Comparison of ENCODE assay signal across 12 cellular contexts in the genomic region with DNA sequence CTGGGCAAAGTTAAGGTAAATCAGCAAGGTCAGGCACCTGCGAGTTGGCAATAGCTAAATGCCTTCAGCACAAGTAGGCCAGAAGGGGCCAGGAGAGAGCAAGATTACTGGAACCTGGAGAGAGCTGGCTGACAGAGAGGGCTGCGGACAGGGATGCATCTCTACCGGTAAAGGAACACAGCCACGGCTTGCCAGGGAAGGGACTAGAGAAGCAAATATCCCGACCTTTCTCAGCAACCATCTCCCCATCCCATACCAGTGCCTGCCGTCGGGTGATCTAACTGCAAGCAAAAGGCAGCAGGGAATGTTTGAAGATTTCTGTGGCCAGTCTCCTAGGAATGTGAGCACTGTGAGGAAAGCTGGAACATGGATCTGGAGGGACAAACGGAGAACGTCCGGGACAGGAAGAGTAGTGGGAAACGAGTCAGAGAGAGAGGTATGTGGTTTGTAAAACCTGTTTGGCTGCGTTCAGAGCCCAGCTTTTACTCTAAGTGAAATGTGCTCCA. TPM values are rescaled to one million over a fixed set of nuclear protein-coding genes. Genes with fewer than 3 reads are reported as not detected.
DNase-seq lines count a peak whose midpoint lies in the region; ATAC-seq and TF ChIP-seq lines count a peak whose summit lies in the region.
"Had no signal": no experiment of that assay in that cellular context is flagged by ENCODE, and none has a peak within 500 bp of the region (broad histone marks: within the 10 kb centered on the region; RNA-seq: fewer than 3 reads in every experiment).

No MANE protein-coding gene starts in this region.

- H3K4me3 ChIP-seq in prostate gland (peak overlapping the region in 1 of 2 donors; percentile 10), gastrocnemius medialis (no peak overlapping the region)
- no peak overlapping the region for H3K4me3 ChIP-seq in naive thymus-derived CD4-positive, alpha-beta T cell (ENCODE audit: low read length)

- no peaks in the 10 kb centered on the region for H3K27me3 Mint-ChIP-seq in WTC11 (ENCODE audit: low read depth)
- peaks cover 0 to 20% (median 10%) of the 10 kb centered on the region in 5 donors for H3K27me3 Mint-ChIP-seq in naive thymus-derived CD4-positive, alpha-beta T cell

- POLR2A ChIA-PET in WTC11 (lab: Charles Lee) = no interaction called here
- POLR2A ChIA-PET in naive thymus-derived CD4-positive, alpha-beta T cell (lab: Charles Lee) = no interaction called here

- no peak overlapping the region for H3K4me3 Mint-ChIP-seq in WTC11
- no peak overlapping the region for H3K4me3 Mint-ChIP-seq in naive thymus-derived CD4-positive, alpha-beta T cell

- H3K9me3 ChIP-seq in prostate gland = no peaks in the 10 kb centered on the region
- H3K9me3 ChIP-seq in gastrocnemius medialis = no peaks in the 10 kb centered on the region
- H3K9me3 ChIP-seq in naive thymus-derived CD4-positive, alpha-beta T cell (ENCODE audit: control insufficient read depth in 2 of 3, low read length in 3 of 3) = no peaks in the 10 kb centered on the region

- no peak for TF ChIP-seq CTCF in WTC11 (IDR thresholded peaks at IDR 0.05)
- TF ChIP-seq CTCF in prostate gland (IDR thresholded peaks at IDR 0.05) = peak in 1 of 4 experiments; percentile 35
- TF ChIP-seq CTCF in gastrocnemius medialis (IDR thresholded peaks at IDR 0.05 in 4 of 5, conservative IDR thresholded peaks at IDR 0.05 in 1 of 5) = no peak

- H3K27me3 ChIP-seq in prostate gland (replicated peaks; ENCODE audit: insufficient read depth) = no peaks in the 10 kb centered on the region
- no peaks in the 10 kb centered on the region for H3K27me3 ChIP-seq in gastrocnemius medialis
- H3K27me3 ChIP-seq in naive thymus-derived CD4-positive, alpha-beta T cell (ENCODE audit: control insufficient read depth in 2 of 2, insufficient read depth in 2 of 2, low read length in 2 of 2) = no peaks in the 10 kb centered on the region

- peak overlapping the region; percentile 35 to 56 for H3K27ac ChIP-seq in prostate gland
- H3K27ac ChIP-seq in gastrocnemius medialis = no peak overlapping the region
- no peak overlapping the region for H3K27ac ChIP-seq in naive thymus-derived CD4-positive, alpha-beta T cell (ENCODE audit: low read depth, low read length)

- H3K36me3 Mint-ChIP-seq in WTC11 = peaks cover 2% of the 10 kb centered on the region; the same call in 1 of the 2 replicates
- no peaks in the 10 kb centered on the region for H3K36me3 Mint-ChIP-seq in naive thymus-derived CD4-positive, alpha-beta T cell

- peaks cover 10% of the 10 kb centered on the region for H3K9me3 Mint-ChIP-seq in WTC11
- no peaks in the 10 kb centered on the region for H3K9me3 Mint-ChIP-seq in naive thymus-derived CD4-positive, alpha-beta T cell

- WGBS in prostate gland = 25% methylated on average over 12 of the region's 12 CpGs

- peak; percentile 0 for DNase-seq in DMS79 treated with DMSO at 0.1 percent for 48 hours (lab: John Stamatoyannopoulos, UW)
- DNase-seq in DMS79 (lab: John Stamatoyannopoulos, UW) = no peak
- peak; percentile 65 for DNase-seq in WTC11 (ENCODE audit: low spot score)
- no peak for DNase-seq in left ventricle myocardium superior
- DNase-seq in prostate gland (ENCODE audit: low spot score) = peak; percentile 64
- DNase-seq in gastrocnemius medialis = no peak
- no peak for DNase-seq in naive thymus-derived CD4-positive, alpha-beta T cell
- DNase-seq: activated CD8-positive, alpha-beta memory T cell treated with anti-CD3 and anti-CD28 coated beads for 24 hours; NCI-H1092 treated with DMSO at 0.1 percent for 48 hours; retina had no signal

- CTCF ChIA-PET in WTC11 (lab: Charles Lee) = interaction anchor here (0.5 to 5.3 kb wide), 46 partner anchors 10 to 837 kb away, joined by 3 to 72 read pairs (median 5); partner anchors contain the start of genes ABLIM3 and AFAP1L1
- CTCF ChIA-PET in naive thymus-derived CD4-positive, alpha-beta T cell (lab: Charles Lee) = interaction anchor here (0.5 to 1.1 kb wide), 2 partner anchors 91 to 466 kb away, joined by 3 to 4 read pairs; no protein-coding TSS in a partner anchor

- H3K4me1 ChIP-seq in prostate gland (replicated peaks) (peaks cover 8% of the 10 kb centered on the region), gastrocnemius medialis (no peaks in the 10 kb centered on the region)
- H3K4me1 ChIP-seq in naive thymus-derived CD4-positive, alpha-beta T cell (ENCODE audit: control insufficient read depth in 2 of 2, insufficient read depth in 2 of 2, low read length in 2 of 2) = no peaks in the 10 kb centered on the region

- ATAC-seq in WTC11 = peak; percentile 95
- peak; percentile 31 for ATAC-seq in left ventricle myocardium superior
- no peak for ATAC-seq in gastrocnemius medialis
- no peak for ATAC-seq in HG02623 (IDR thresholded peaks at IDR 0.05; ENCODE audit: unreplicated experiment)
- no peak for ATAC-seq in naive thymus-derived CD4-positive, alpha-beta T cell

- H3K36me3 ChIP-seq in prostate gland (no peaks in the 10 kb centered on the region), gastrocnemius medialis (no peaks in the 10 kb centered on the region)
- no peaks in the 10 kb centered on the region for H3K36me3 ChIP-seq in naive thymus-derived CD4-positive, alpha-beta T cell (ENCODE audit: control insufficient read depth in 2 of 3, insufficient read depth in 3 of 3, low read length in 3 of 3)

- no peak overlapping the region for H3K27ac Mint-ChIP-seq in WTC11
- no peak overlapping the region for H3K27ac Mint-ChIP-seq in naive thymus-derived CD4-positive, alpha-beta T cell

- peaks cover 23% of the 10 kb centered on the region for H3K4me1 Mint-ChIP-seq in WTC11
- no peaks in the 10 kb centered on the region for H3K4me1 Mint-ChIP-seq in naive thymus-derived CD4-positive, alpha-beta T cell

- TF ChIP-seq POLR2A in prostate gland (IDR thresholded peaks at IDR 0.05) = no peak
- no peak for TF ChIP-seq POLR2A in gastrocnemius medialis (IDR thresholded peaks at IDR 0.05)

- in situ Hi-C loops in gastrocnemius medialis (cut with MboI; ENCODE audit: low sequenced_read_pairs in 4 of 4) = loop anchor here in 2 of 4 donors (25.0 kb wide), 2 partner anchors 112 to 437 kb away; partner anchors contain the start of gene CSNK1A1 (in 1 of the 2)

- intact Hi-C loops in left ventricle myocardium superior (cut with micrococcal nuclease) = no loop called here
- intact Hi-C loops in prostate gland (cut with DNase I) = no loop called here
- intact Hi-C loops in gastrocnemius medialis (cut with DNase I; ENCODE audit: low total_unique reads) = no loop called here
- intact Hi-C loops in naive thymus-derived CD4-positive, alpha-beta T cell (cut with micrococcal nuclease) = no loop called here

TF ChIP-seq in WTC11, 78 proteins besides CTCF, POLR2A, EP300 and RAD21 (continues in another document):
- TF ChIP-seq HMGXB4 (CRISPR knock-in tag; IDR thresholded peaks at IDR 0.05) (no peak), ZNF512 (CRISPR knock-in tag; IDR thresholded peaks at IDR 0.05; ENCODE audit: borderline replicate concordance) (no peak)

RNA-seq across cellular contexts. Expression of gene ABLIM3, which starts 15.9 kb away (rescaled TPM):
- total RNA-seq in WTC11 (2021) (0.33 to 0.69 TPM (median 0.46 TPM) in 3 replicates), left ventricle myocardium superior (130 TPM), prostate gland (10 to 100 TPM in 1 of 2 donors, 1 to 10 TPM in 1; 9.0 to 11.7 TPM), gastrocnemius medialis (100 to 1,000 TPM in 1 of 4 donors, 10 to 100 TPM in 3; 37.5 to 155 (median 67.7) TPM)
- 1 to 10 TPM in 1 of 5 experiments, under 1 TPM in 1, not detected in 3; 0.08 to 1.3 TPM for total RNA-seq in naive thymus-derived CD4-positive, alpha-beta T cell
- polyA plus RNA-seq in naive thymus-derived CD4-positive, alpha-beta T cell = not detected
- total RNA-seq: A673 had no signal

Comparison
In these comparisons a context has a peak if more than half of its experiments do, and no peak if none do; other contexts are left out.
1. DNase-seq: peak in DMS79 treated with DMSO at 0.1 percent for 48 hours (single experiment), WTC11 (single experiment) and prostate gland (single experiment); none in DMS79 (single experiment), left ventricle myocardium superior (single experiment), gastrocnemius medialis (0 of 2) and naive thymus-derived CD4-positive, alpha-beta T cell (0 of 9).
2. ATAC-seq: peak in WTC11 (single experiment) and left ventricle myocardium superior (single experiment); none in gastrocnemius medialis (0 of 2), HG02623 (single experiment) and naive thymus-derived CD4-positive, alpha-beta T cell (single experiment).
3. H3K27ac ChIP-seq: peak in prostate gland (2 of 2); none in gastrocnemius medialis (0 of 4) and naive thymus-derived CD4-positive, alpha-beta T cell (single experiment).